ENCODE assay signal across 8 cellular contexts in genomic region chr2:9951272-9951521, GRCh38. TPM values are rescaled to one million over a fixed set of nuclear protein-coding genes. Genes with fewer than 3 reads are reported as not detected.
DNase-seq lines count a peak whose midpoint lies in the region; ATAC-seq and TF ChIP-seq lines count a peak whose summit lies in the region.

No MANE protein-coding gene starts in this region.

- peak overlapping the region in 10 of 12 donors; percentile 4 to 75 (median 37) for H3K27ac ChIP-seq in heart left ventricle
- H3K27ac ChIP-seq in urinary bladder (ENCODE audit: low read depth): peak overlapping the region; percentile 28

- no peak for TF ChIP-seq POLR2A in heart left ventricle (IDR thresholded peaks at IDR 0.05)

- peaks cover 0 to 15% (median 3%) of the 10 kb centered on the region in 12 donors for H3K4me1 ChIP-seq in heart left ventricle
- H3K4me1 ChIP-seq in urinary bladder (ENCODE audit: insufficient read depth): no peaks in the 10 kb centered on the region

- H3K27me3 ChIP-seq in heart left ventricle: peaks cover 0 to 28% (median 0%) of the 10 kb centered on the region in 9 donors

- TF ChIP-seq CTCF in heart left ventricle (IDR thresholded peaks at IDR 0.05): peak in 2 of 12 donors; percentile 3 to 30
- TF ChIP-seq CTCF in astrocyte of the spinal cord (IDR thresholded peaks at IDR 0.05; ENCODE audit: low read depth, low read length): no peak

- H3K4me3 ChIP-seq in heart left ventricle (peak overlapping the region; percentile 27 to 97 (median 78)), astrocyte of the spinal cord (ENCODE audit: low read depth, low read length) (peak overlapping the region; percentile 40), urinary bladder (ENCODE audit: low read depth, low read length) (peak overlapping the region; percentile 71)

- no peaks in the 10 kb centered on the region for H3K36me3 ChIP-seq in heart left ventricle
- no peaks in the 10 kb centered on the region for H3K36me3 ChIP-seq in urinary bladder (ENCODE audit: insufficient read depth)

- ATAC-seq in heart left ventricle (no peak), left cardiac atrium (no peak), memory B cell (ENCODE audit: low read depth) (no peak), HG03342 (IDR thresholded peaks at IDR 0.05; ENCODE audit: unreplicated experiment) (no peak)

- intact Hi-C loops in heart left ventricle (cut with DNase I) (loop anchor here in 4 of 10 donors (5.0 to 10.0 kb wide), 4 partner anchors 106 to 139 kb away; partner anchors contain the start of gene TAF1B (in 2 of the 4)), left cardiac atrium (cut with DNase I) (loop anchor here in 1 of 2 donors (10.0 kb wide), 1 partner anchor 136 kb away; no protein-coding TSS in a partner anchor)

- peak overlapping the region; percentile 56 for H3K27ac Mint-ChIP-seq in memory B cell

- 0 to 1% (median 1%) methylated on average over 7 to 47 of the region's 47 CpGs; no CpG with 5 or more reads in 1 of the 4 donors for WGBS in heart left ventricle, 4 donors
- under 1% methylated on average over 46 of the region's 47 CpGs for WGBS in urinary bladder

- no peaks in the 10 kb centered on the region for H3K36me3 Mint-ChIP-seq in memory B cell

- in situ Hi-C loops in astrocyte of the spinal cord (cut with HindIII; ENCODE audit: low sequenced_read_pairs): no loop called here

- DNase-seq in heart left ventricle (no peak), left cardiac atrium (no peak), astrocyte of the spinal cord (ENCODE audit: low read depth, low spot score) (no peak), memory B cell (ENCODE audit: low spot score in 2 of 2) (no peak), AG08396 (ENCODE audit: low spot score) (no peak), DMS153 (lab: John Stamatoyannopoulos, UW) (no peak)

- H3K27me3 Mint-ChIP-seq in memory B cell: peaks cover 15% of the 10 kb centered on the region

- H3K9me3 ChIP-seq in heart left ventricle: no peaks in the 10 kb centered on the region

- peaks cover 6% of the 10 kb centered on the region for H3K4me1 Mint-ChIP-seq in memory B cell

- no peaks in the 10 kb centered on the region for H3K9me3 Mint-ChIP-seq in memory B cell

- H3K4me3 Mint-ChIP-seq in memory B cell: peak overlapping the region; percentile 90

RNA-seq across cellular contexts. Expression of gene GRHL1, which starts 0.3 kb away (rescaled TPM):
- total RNA-seq in heart left ventricle: 1 to 10 TPM in 6 of 9 donors, under 1 TPM in 3; 0.79 to 2.8 (median 1.1) TPM
- polyA plus RNA-seq in heart left ventricle: under 1 TPM; 0.50 to 0.57 TPM
- 1 to 10 TPM; 1.4 to 5.7 TPM for total RNA-seq in left cardiac atrium
- total RNA-seq in urinary bladder: 15.9 TPM
- 2.8 TPM for polyA plus RNA-seq in urinary bladder
